Comparison of ENCODE assay signal across 11 cellular contexts in the genomic region with DNA sequence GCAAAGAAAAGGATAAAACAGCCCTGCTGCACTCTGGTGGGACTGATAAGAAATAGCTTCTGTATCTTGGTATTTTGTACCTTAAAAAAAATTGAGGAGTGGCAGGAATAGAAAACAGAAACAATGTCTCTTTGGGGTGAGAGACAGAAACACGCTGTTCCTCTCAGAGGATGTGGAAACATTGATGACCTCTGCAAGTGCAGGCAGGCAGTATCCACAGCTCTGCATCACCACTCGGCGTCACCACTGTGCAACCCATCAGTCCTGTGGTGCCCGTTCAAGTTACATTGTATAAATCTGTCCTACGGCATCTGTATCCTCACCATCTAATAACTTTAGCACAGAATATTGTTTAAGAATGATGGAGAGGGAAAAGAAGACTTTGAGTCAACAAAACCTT.
DNase-seq lines count a peak whose midpoint lies in the region; ATAC-seq and TF ChIP-seq lines count a peak whose summit lies in the region.
"Had no signal": no experiment of that assay in that cellular context is flagged by ENCODE, and none has a peak within 500 bp of the region (broad histone marks: within the 10 kb centered on the region; RNA-seq: fewer than 3 reads in every experiment).

No MANE protein-coding gene starts in this region.

- TF ChIP-seq CTCF in HFF-Myc (IDR thresholded peaks at IDR 0.05; ENCODE audit: low read depth, low read length, missing control alignments) (peak; percentile 4), adrenal gland (IDR thresholded peaks at IDR 0.05) (peak in 1 of 6 experiments; percentile 24), kidney epithelial cell (IDR thresholded peaks at IDR 0.05; ENCODE audit: insufficient read depth, low read length, poor library complexity, severe bottlenecking) (peak; percentile 4)

- H3K4me1 Mint-ChIP-seq in activated T-helper 17 cell treated with anti-CD3 and anti-CD28 coated beads, Interleukin-2, amount 50 U/mL, for 72 hours = no peaks in the 10 kb centered on the region

- no peak for TF ChIP-seq POLR2A in adrenal gland (IDR thresholded peaks at IDR 0.05)

- in situ Hi-C loops in ACHN (cut with HindIII; ENCODE audit: low pct_ligation_motif_present, low pct_unique_long_range_greater_than_20kb, low sequenced_read_pairs) = no loop called here

- peaks cover 6% of the 10 kb centered on the region for H3K9me3 Mint-ChIP-seq in activated T-helper 17 cell treated with anti-CD3 and anti-CD28 coated beads, Interleukin-2, amount 50 U/mL, for 72 hours

- H3K9me3 ChIP-seq in BLaER1 treated with 17β-estradiol and CSF1 and Interleukin-3, amounts not matched to agents 10 nM and 100 nM (replicated peaks in 1 of 11) = peaks cover 6 to 16% (median 9%) of the 10 kb centered on the region in 11 experiments; a peak in 13 of 22 replicates
- H3K9me3 ChIP-seq in adrenal gland (replicated peaks in 1 of 3) = no peaks in the 10 kb centered on the region
- no peaks in the 10 kb centered on the region for H3K9me3 ChIP-seq in effector memory CD4-positive, alpha-beta T cell (ENCODE audit: control insufficient read depth, low read length)
- H3K9me3 ChIP-seq: body of pancreas, thoracic aorta had no signal

- no peak overlapping the region for H3K27ac Mint-ChIP-seq in activated T-helper 17 cell treated with anti-CD3 and anti-CD28 coated beads, Interleukin-2, amount 50 U/mL, for 72 hours

- DNase-seq in HFF-Myc (ENCODE audit: extremely low read depth, low read depth) (no peak), adrenal gland (peak; percentile 27 to 86 (median 63)), kidney epithelial cell (ENCODE audit: low read depth) (no peak), OCI-M1 (lab: John Stamatoyannopoulos, UW) (no peak), ACHN (no peak)
- no peak for DNase-seq in effector memory CD4-positive, alpha-beta T cell
- DNase-seq: DND-41 had no signal

- no peak overlapping the region for H3K9ac ChIP-seq in BLaER1 treated with 17β-estradiol and CSF1 and Interleukin-3, amounts not matched to agents 10 nM and 100 nM

- ATAC-seq in activated T-helper 17 cell treated with anti-CD3 and anti-CD28 coated beads, Interleukin-2, amount 50 U/mL, for 72 hours (replicated peaks) = no peak
- ATAC-seq: body of pancreas had no signal

- no peaks in the 10 kb centered on the region for H4K20me1 ChIP-seq in BLaER1 treated with 17β-estradiol and CSF1 and Interleukin-3, amounts not matched to agents 10 nM and 100 nM

- 40 to 58% (median 48%) methylated on average over 5 of the region's 5 CpGs for WGBS in adrenal gland, 4 donors

- no peak overlapping the region for H3K4me3 ChIP-seq in BLaER1 treated with 17β-estradiol and CSF1 and Interleukin-3, amounts not matched to agents 10 nM and 100 nM
- no peak overlapping the region for H3K4me3 ChIP-seq in HFF-Myc (replicated peaks; ENCODE audit: low read depth, low read length)
- H3K4me3 ChIP-seq in adrenal gland = no peak overlapping the region
- H3K4me3 ChIP-seq in kidney epithelial cell (ENCODE audit: low read depth, low read length) = no peak overlapping the region
- H3K4me3 ChIP-seq in effector memory CD4-positive, alpha-beta T cell (ENCODE audit: insufficient read depth, low read depth, low read length, poor library complexity, severe bottlenecking) = no peak overlapping the region
- H3K4me3 ChIP-seq: body of pancreas, thoracic aorta had no signal

- H3K4me3 Mint-ChIP-seq in activated T-helper 17 cell treated with anti-CD3 and anti-CD28 coated beads, Interleukin-2, amount 50 U/mL, for 72 hours = no peak overlapping the region

- no peaks in the 10 kb centered on the region for H3K36me3 ChIP-seq in BLaER1 treated with 17β-estradiol and CSF1 and Interleukin-3, amounts not matched to agents 10 nM and 100 nM
- H3K36me3 ChIP-seq in adrenal gland (replicated peaks in 1 of 2) = no peaks in the 10 kb centered on the region
- H3K36me3 ChIP-seq in kidney epithelial cell (ENCODE audit: control insufficient read depth, insufficient read depth, low read length) = no peaks in the 10 kb centered on the region
- H3K36me3 ChIP-seq in effector memory CD4-positive, alpha-beta T cell (ENCODE audit: control insufficient read depth, insufficient read depth, low read length) = no peaks in the 10 kb centered on the region
- H3K36me3 ChIP-seq: thoracic aorta had no signal

- H3K27me3 ChIP-seq in BLaER1 treated with 17β-estradiol and CSF1 and Interleukin-3, amounts not matched to agents 10 nM and 100 nM = no peaks in the 10 kb centered on the region
- H3K27me3 ChIP-seq in adrenal gland = no peaks in the 10 kb centered on the region
- no peaks in the 10 kb centered on the region for H3K27me3 ChIP-seq in kidney epithelial cell (ENCODE audit: control insufficient read depth, insufficient read depth, low read length)
- no peaks in the 10 kb centered on the region for H3K27me3 ChIP-seq in effector memory CD4-positive, alpha-beta T cell (replicated peaks; ENCODE audit: control insufficient read depth, insufficient read depth, low read length, poor library complexity, severe bottlenecking)
- H3K27me3 ChIP-seq: body of pancreas had no signal

- H3K36me3 Mint-ChIP-seq in activated T-helper 17 cell treated with anti-CD3 and anti-CD28 coated beads, Interleukin-2, amount 50 U/mL, for 72 hours (ENCODE audit: low read depth) = no peaks in the 10 kb centered on the region

- peak overlapping the region in 10 of 11 experiments; percentile 10 to 76 (median 48); a peak in 14 of 22 replicates for H3K4me2 ChIP-seq in BLaER1 treated with 17β-estradiol and CSF1 and Interleukin-3, amounts not matched to agents 10 nM and 100 nM

- H3K27ac ChIP-seq in BLaER1 treated with 17β-estradiol and CSF1 and Interleukin-3, amounts not matched to agents 10 nM and 100 nM = no peak overlapping the region; a peak in 1 of 22 replicates
- peak overlapping the region in 1 of 5 donors; percentile 64 for H3K27ac ChIP-seq in adrenal gland
- H3K27ac ChIP-seq in effector memory CD4-positive, alpha-beta T cell (ENCODE audit: insufficient read depth, low read length, poor library complexity, severe bottlenecking) = no peak overlapping the region
- H3K27ac ChIP-seq: body of pancreas, thoracic aorta had no signal

- no peaks in the 10 kb centered on the region for H3K27me3 Mint-ChIP-seq in activated T-helper 17 cell treated with anti-CD3 and anti-CD28 coated beads, Interleukin-2, amount 50 U/mL, for 72 hours

- intact Hi-C loops in adrenal gland (cut with DNase I) = no loop called here

- peaks cover 16 to 46% (median 37%) of the 10 kb centered on the region in 10 experiments for H3K4me1 ChIP-seq in BLaER1 treated with 17β-estradiol and CSF1 and Interleukin-3, amounts not matched to agents 10 nM and 100 nM
- H3K4me1 ChIP-seq in adrenal gland (replicated peaks in 1 of 2) = peaks cover 3 to 29% of the 10 kb centered on the region in 2 donors
- H3K4me1 ChIP-seq in effector memory CD4-positive, alpha-beta T cell (ENCODE audit: control insufficient read depth, insufficient read depth, low read length, poor library complexity, severe bottlenecking) = no peaks in the 10 kb centered on the region

Comparison
In these comparisons a context has a peak if more than half of its experiments do, and no peak if none do; other contexts are left out.
1. DNase-seq: peak in adrenal gland (7 of 7); none in HFF-Myc (single experiment), kidney epithelial cell (single experiment), effector memory CD4-positive, alpha-beta T cell (0 of 3), OCI-M1 (single experiment) and ACHN (single experiment).